Comparison of ENCODE assay signal across 1 cellular context in the genomic region with DNA sequence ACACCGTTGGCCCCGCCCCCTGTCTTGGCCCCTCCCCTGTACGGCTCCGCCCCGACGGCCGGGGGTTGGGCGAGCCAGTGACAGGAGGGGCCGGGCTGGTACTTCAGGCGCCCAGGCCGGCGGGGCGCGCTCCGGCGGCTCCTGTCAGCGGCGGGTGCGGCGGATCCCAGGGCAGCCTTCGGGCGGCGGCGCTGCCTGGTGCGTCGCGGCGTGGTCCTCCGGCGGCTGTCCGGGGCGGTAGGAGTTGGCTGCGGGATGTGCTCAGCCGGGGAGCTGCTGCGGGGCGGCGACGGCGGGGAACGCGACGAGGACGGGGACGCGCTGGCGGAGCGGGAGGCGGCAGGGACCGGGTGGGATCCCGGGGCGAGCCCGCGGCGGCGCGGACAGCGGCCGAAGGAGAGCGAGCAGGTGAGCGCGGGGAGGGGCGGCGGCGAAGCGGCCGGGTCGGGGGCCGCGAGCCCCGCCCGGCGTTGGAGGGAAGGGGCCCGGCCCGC.
A peak's percentile ranks its signal among the peaks of the same experiment; 100 is the strongest.
TF ChIP-seq lines count a peak whose summit lies in the region.

FAM241A (plus strand) TSS at position 129 of the 494 bp plus-strand sequence; CDS start at position 256, 127 bp downstream.

TF ChIP-seq in GM12878, 131 proteins besides CTCF, POLR2A, EP300 and RAD21 (continued from another document and continues in another):
- TF ChIP-seq ASH2L (IDR thresholded peaks at IDR 0.05; ENCODE audit: borderline replicate concordance, low read depth) (peak; percentile 51; the same call in 1 of the 2 replicates), SREBF2 (IDR thresholded peaks at IDR 0.05; ENCODE audit: low read length) (no peak), PAX8 (IDR thresholded peaks at IDR 0.05) (no peak), RELA (IDR thresholded peaks at IDR 0.05; ENCODE audit: borderline replicate concordance, partially characterized antibody) (peak; percentile 22), BHLHE40 (IDR thresholded peaks at IDR 0.05; ENCODE audit: borderline replicate concordance in 1 of 2, low read depth in 2 of 2, low read length in 1 of 2) (peak in 1 of 2 experiments; percentile 20; a peak in 1 of 4 replicates), HDAC6 (IDR thresholded peaks at IDR 0.05; ENCODE audit: unreplicated experiment) (no peak), ZZZ3 (IDR thresholded peaks at IDR 0.05; ENCODE audit: control insufficient read depth, insufficient read length, low read depth) (no peak), USF1 (IDR thresholded peaks at IDR 0.05; ENCODE audit: borderline replicate concordance, extremely low read length, insufficient read depth, low read depth, low read length) (no peak), NFIC (IDR thresholded peaks at IDR 0.05; ENCODE audit: low read depth, low read length) (no peak), BCLAF1 (IDR thresholded peaks at IDR 0.05) (no peak), NR2C2 (IDR thresholded peaks at IDR 0.05; ENCODE audit: borderline replicate concordance, control insufficient read depth, insufficient read length, low read depth) (no peak), CHD2 (IDR thresholded peaks at IDR 0.05; ENCODE audit: borderline replicate concordance, low read depth, low read length) (no peak), CHD1 (IDR thresholded peaks at IDR 0.05; ENCODE audit: low read depth, low read length) (no peak), NKRF (conservative IDR thresholded peaks at IDR 0.05) (peak; percentile 76), RAD51 (IDR thresholded peaks at IDR 0.05) (no peak), TCF3 (IDR thresholded peaks at IDR 0.05; ENCODE audit: borderline replicate concordance, insufficient read depth, low read depth, low read length) (0 out of 2 replicates have a peak, but pooled peaks have one; percentile 10), ZNF217 (IDR thresholded peaks at IDR 0.05) (0 out of 2 replicates have a peak, but pooled peaks have one; percentile 36), JUND (IDR thresholded peaks at IDR 0.05; ENCODE audit: low read depth, low read length) (no peak), NR2C1 (IDR thresholded peaks at IDR 0.05) (no peak), TAF1 (IDR thresholded peaks at IDR 0.05; ENCODE audit: borderline replicate concordance, low read depth, low read length) (peak; percentile 31; the same call in 1 of the 2 replicates), BRCA1 (IDR thresholded peaks at IDR 0.05; ENCODE audit: low read depth, low read length) (no peak), KAT2A (conservative IDR thresholded peaks at IDR 0.05; ENCODE audit: control insufficient read depth, low read depth, low read length) (no peak), RB1 (IDR thresholded peaks at IDR 0.05; ENCODE audit: borderline replicate concordance) (peak; percentile 71), HCFC1 (IDR thresholded peaks at IDR 0.05; ENCODE audit: low read length) (no peak), BACH1 (IDR thresholded peaks at IDR 0.05; ENCODE audit: borderline replicate concordance) (peak; percentile 67), PRDM15 (CRISPR knock-in tag; IDR thresholded peaks at IDR 0.05) (no peak)
- TF ChIP-seq, protein P1, sequence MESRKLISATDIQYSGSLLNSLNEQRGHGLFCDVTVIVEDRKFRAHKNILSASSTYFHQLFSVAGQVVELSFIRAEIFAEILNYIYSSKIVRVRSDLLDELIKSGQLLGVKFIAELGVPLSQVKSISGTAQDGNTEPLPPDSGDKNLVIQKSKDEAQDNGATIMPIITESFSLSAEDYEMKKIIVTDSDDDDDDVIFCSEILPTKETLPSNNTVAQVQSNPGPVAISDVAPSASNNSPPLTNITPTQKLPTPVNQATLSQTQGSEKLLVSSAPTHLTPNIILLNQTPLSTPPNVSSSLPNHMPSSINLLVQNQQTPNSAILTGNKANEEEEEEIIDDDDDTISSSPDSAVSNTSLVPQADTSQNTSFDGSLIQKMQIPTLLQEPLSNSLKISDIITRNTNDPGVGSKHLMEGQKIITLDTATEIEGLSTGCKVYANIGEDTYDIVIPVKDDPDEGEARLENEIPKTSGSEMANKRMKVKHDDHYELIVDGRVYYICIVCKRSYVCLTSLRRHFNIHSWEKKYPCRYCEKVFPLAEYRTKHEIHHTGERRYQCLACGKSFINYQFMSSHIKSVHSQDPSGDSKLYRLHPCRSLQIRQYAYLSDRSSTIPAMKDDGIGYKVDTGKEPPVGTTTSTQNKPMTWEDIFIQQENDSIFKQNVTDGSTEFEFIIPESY (IDR thresholded peaks at IDR 0.05), result no peak
- TF ChIP-seq, protein P2, sequence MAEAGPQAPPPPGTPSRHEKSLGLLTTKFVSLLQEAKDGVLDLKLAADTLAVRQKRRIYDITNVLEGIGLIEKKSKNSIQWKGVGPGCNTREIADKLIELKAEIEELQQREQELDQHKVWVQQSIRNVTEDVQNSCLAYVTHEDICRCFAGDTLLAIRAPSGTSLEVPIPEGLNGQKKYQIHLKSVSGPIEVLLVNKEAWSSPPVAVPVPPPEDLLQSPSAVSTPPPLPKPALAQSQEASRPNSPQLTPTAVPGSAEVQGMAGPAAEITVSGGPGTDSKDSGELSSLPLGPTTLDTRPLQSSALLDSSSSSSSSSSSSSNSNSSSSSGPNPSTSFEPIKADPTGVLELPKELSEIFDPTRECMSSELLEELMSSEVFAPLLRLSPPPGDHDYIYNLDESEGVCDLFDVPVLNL (IDR thresholded peaks at IDR 0.05; ENCODE audit: low read depth, low read length), result 0 out of 2 replicates have a peak, but pooled peaks have one; percentile 7
- TF ChIP-seq, protein P3, sequence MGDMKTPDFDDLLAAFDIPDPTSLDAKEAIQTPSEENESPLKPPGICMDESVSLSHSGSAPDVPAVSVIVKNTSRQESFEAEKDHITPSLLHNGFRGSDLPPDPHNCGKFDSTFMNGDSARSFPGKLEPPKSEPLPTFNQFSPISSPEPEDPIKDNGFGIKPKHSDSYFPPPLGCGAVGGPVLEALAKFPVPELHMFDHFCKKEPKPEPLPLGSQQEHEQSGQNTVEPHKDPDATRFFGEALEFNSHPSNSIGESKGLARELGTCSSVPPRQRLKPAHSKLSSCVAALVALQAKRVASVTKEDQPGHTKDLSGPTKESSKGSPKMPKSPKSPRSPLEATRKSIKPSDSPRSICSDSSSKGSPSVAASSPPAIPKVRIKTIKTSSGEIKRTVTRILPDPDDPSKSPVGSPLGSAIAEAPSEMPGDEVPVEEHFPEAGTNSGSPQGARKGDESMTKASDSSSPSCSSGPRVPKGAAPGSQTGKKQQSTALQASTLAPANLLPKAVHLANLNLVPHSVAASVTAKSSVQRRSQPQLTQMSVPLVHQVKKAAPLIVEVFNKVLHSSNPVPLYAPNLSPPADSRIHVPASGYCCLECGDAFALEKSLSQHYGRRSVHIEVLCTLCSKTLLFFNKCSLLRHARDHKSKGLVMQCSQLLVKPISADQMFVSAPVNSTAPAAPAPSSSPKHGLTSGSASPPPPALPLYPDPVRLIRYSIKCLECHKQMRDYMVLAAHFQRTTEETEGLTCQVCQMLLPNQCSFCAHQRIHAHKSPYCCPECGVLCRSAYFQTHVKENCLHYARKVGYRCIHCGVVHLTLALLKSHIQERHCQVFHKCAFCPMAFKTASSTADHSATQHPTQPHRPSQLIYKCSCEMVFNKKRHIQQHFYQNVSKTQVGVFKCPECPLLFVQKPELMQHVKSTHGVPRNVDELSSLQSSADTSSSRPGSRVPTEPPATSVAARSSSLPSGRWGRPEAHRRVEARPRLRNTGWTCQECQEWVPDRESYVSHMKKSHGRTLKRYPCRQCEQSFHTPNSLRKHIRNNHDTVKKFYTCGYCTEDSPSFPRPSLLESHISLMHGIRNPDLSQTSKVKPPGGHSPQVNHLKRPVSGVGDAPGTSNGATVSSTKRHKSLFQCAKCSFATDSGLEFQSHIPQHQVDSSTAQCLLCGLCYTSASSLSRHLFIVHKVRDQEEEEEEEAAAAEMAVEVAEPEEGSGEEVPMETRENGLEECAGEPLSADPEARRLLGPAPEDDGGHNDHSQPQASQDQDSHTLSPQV (IDR thresholded peaks at IDR 0.05), result no peak
- TF ChIP-seq, protein P4, sequence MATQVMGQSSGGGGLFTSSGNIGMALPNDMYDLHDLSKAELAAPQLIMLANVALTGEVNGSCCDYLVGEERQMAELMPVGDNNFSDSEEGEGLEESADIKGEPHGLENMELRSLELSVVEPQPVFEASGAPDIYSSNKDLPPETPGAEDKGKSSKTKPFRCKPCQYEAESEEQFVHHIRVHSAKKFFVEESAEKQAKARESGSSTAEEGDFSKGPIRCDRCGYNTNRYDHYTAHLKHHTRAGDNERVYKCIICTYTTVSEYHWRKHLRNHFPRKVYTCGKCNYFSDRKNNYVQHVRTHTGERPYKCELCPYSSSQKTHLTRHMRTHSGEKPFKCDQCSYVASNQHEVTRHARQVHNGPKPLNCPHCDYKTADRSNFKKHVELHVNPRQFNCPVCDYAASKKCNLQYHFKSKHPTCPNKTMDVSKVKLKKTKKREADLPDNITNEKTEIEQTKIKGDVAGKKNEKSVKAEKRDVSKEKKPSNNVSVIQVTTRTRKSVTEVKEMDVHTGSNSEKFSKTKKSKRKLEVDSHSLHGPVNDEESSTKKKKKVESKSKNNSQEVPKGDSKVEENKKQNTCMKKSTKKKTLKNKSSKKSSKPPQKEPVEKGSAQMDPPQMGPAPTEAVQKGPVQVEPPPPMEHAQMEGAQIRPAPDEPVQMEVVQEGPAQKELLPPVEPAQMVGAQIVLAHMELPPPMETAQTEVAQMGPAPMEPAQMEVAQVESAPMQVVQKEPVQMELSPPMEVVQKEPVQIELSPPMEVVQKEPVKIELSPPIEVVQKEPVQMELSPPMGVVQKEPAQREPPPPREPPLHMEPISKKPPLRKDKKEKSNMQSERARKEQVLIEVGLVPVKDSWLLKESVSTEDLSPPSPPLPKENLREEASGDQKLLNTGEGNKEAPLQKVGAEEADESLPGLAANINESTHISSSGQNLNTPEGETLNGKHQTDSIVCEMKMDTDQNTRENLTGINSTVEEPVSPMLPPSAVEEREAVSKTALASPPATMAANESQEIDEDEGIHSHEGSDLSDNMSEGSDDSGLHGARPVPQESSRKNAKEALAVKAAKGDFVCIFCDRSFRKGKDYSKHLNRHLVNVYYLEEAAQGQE (IDR thresholded peaks at IDR 0.05; ENCODE audit: low read depth, low read length), result no peak
